ENCODE assay signal across 8 cellular contexts in the genomic region with DNA sequence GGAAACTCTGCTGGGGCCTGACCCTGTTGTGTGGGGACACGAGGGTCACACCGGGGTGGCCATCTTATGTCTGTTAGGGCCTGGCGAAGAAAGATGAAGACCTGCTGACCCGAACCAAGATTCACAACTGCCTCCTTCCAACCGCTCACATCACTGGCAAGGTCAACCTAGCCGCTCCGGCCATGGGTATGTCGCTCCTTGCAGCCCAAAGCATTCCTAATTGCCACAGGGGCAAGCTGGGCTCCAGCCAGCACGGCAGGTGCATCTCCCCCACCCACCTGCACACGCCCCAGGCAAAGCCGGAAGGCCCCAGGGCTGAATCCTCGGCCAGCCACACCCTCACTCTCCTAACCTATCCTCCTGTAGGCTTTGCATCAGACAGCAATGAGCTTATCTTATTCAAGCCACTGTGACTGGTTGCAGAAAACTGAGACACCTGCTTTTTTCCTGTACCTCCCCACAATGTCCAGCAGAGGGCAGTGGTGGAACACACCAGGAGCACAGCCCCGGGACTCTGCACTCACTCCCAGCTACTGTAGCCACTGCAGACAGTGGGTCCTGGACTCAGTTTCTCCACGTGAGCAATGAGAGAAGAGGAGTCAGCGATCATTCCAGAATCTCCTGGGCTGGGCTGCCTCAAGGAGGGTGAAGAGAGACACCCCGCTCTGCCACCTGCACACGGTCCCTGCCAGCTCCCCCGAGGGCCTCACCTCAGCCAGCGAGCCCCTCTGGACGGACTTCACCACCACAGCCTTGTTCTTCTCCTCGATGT.
A peak's percentile ranks its signal among the peaks of the same experiment; 100 is the strongest.
DNase-seq lines count a peak whose midpoint lies in the region; ATAC-seq and TF ChIP-seq lines count a peak whose summit lies in the region.

No MANE protein-coding gene starts in this region.

- H3K4me2 ChIP-seq in Karpas-422 (ENCODE audit: low read depth, low read length, poor library complexity, severe bottlenecking) = no peak overlapping the region

- no peak overlapping the region for H3K27ac ChIP-seq in Karpas-422 (ENCODE audit: low read length)
- H3K27ac ChIP-seq in RWPE2 (ENCODE audit: poor library complexity, severe bottlenecking) = no peak overlapping the region
- H3K27ac ChIP-seq in testis = no peak overlapping the region

- peak; percentile 100 for TF ChIP-seq CTCF in RWPE2 (IDR thresholded peaks at IDR 0.05; ENCODE audit: poor library complexity, severe bottlenecking)
- TF ChIP-seq CTCF in fibroblast of pulmonary artery (IDR thresholded peaks at IDR 0.05; ENCODE audit: low read length, missing control alignments) = peak; percentile 96
- TF ChIP-seq CTCF in testis (IDR thresholded peaks at IDR 0.05) = peak; percentile 92 to 95 (median 92)

- no peaks in the 10 kb centered on the region for H3K36me3 ChIP-seq in Karpas-422 (ENCODE audit: insufficient read depth, low read length)
- H3K36me3 ChIP-seq in RWPE2 (ENCODE audit: low read depth) = no peaks in the 10 kb centered on the region
- H3K36me3 ChIP-seq in testis (ENCODE audit: low read depth, missing control alignments) = no peaks in the 10 kb centered on the region

- H3K27me3 ChIP-seq in Karpas-422 (ENCODE audit: low read length) (no peaks in the 10 kb centered on the region), RWPE2 (ENCODE audit: insufficient read depth, poor library complexity, severe bottlenecking) (no peaks in the 10 kb centered on the region), testis (no peaks in the 10 kb centered on the region)

- H3K4me3 ChIP-seq in Karpas-422 (ENCODE audit: low read length) (no peak overlapping the region), RWPE2 (ENCODE audit: severe bottlenecking) (no peak overlapping the region), fibroblast of pulmonary artery (replicated peaks; ENCODE audit: low read depth, low read length) (no peak overlapping the region), testis (no peak overlapping the region)

- no peaks in the 10 kb centered on the region for H3K9me2 ChIP-seq in Karpas-422 (replicated peaks; ENCODE audit: insufficient read depth, low read length)

- peaks cover 6% of the 10 kb centered on the region for H3K4me1 Mint-ChIP-seq in activated T-helper 17 cell treated with anti-CD3 and anti-CD28 coated beads, Interleukin-2, amount 50 U/mL, for 72 hours

- DNase-seq in DMS 273 (lab: John Stamatoyannopoulos, UW; ENCODE audit: unreplicated experiment) (peak; percentile 87), Karpas-422 (peak; percentile 92), RWPE2 (ENCODE audit: low spot score) (no peak), fibroblast of pulmonary artery (ENCODE audit: low read depth) (peak; percentile 85), non-pigmented ciliary epithelial cell (ENCODE audit: low read depth) (peak; percentile 45), testis (peak; percentile 85)

- 74 to 75% methylated on average over 14 to 21 of the region's 21 CpGs for WGBS in testis, 2 donors

- peak; percentile 69 for ATAC-seq in RWPE2 (ENCODE audit: low read depth)
- peak; percentile 81 for ATAC-seq in activated T-helper 17 cell treated with anti-CD3 and anti-CD28 coated beads, Interleukin-2, amount 50 U/mL, for 72 hours (replicated peaks)
- ATAC-seq in GM21737 (IDR thresholded peaks at IDR 0.05; ENCODE audit: unreplicated experiment) = no peak

- H3K9me3 ChIP-seq in Karpas-422 (ENCODE audit: low read length) (no peaks in the 10 kb centered on the region), RWPE2 (ENCODE audit: severe bottlenecking) (no peaks in the 10 kb centered on the region), testis (no peaks in the 10 kb centered on the region)

- H3K4me3 Mint-ChIP-seq in activated T-helper 17 cell treated with anti-CD3 and anti-CD28 coated beads, Interleukin-2, amount 50 U/mL, for 72 hours = no peak overlapping the region

- intact Hi-C loops in testis (cut with DNase I; ENCODE audit: low total_unique reads) = loop anchor here (2.0 kb wide), 1 partner anchor 247 kb away; no protein-coding TSS in a partner anchor

- TF ChIP-seq POLR2A in testis (IDR thresholded peaks at IDR 0.05) = no peak

- no peaks in the 10 kb centered on the region for H3K79me2 ChIP-seq in Karpas-422 (ENCODE audit: low read length)

- no peaks in the 10 kb centered on the region for H3K9me3 Mint-ChIP-seq in activated T-helper 17 cell treated with anti-CD3 and anti-CD28 coated beads, Interleukin-2, amount 50 U/mL, for 72 hours

- H3K27me3 Mint-ChIP-seq in activated T-helper 17 cell treated with anti-CD3 and anti-CD28 coated beads, Interleukin-2, amount 50 U/mL, for 72 hours = no peaks in the 10 kb centered on the region

- H3K9ac ChIP-seq in Karpas-422 (ENCODE audit: low read length) = no peak overlapping the region

- no peak overlapping the region for H2AFZ ChIP-seq in Karpas-422 (ENCODE audit: low read length)

- H4K20me1 ChIP-seq in Karpas-422 (ENCODE audit: insufficient read depth, low read depth, low read length) = no peaks in the 10 kb centered on the region; the same call in 1 of the 2 replicates

- peak overlapping the region; percentile 82 for H3K27ac Mint-ChIP-seq in activated T-helper 17 cell treated with anti-CD3 and anti-CD28 coated beads, Interleukin-2, amount 50 U/mL, for 72 hours

- peaks cover 100% of the 10 kb centered on the region for H3K36me3 Mint-ChIP-seq in activated T-helper 17 cell treated with anti-CD3 and anti-CD28 coated beads, Interleukin-2, amount 50 U/mL, for 72 hours (ENCODE audit: low read depth)

- H3K4me1 ChIP-seq in Karpas-422 (ENCODE audit: low read length) = no peaks in the 10 kb centered on the region
- H3K4me1 ChIP-seq in RWPE2 (ENCODE audit: insufficient read depth, poor library complexity, severe bottlenecking) = no peaks in the 10 kb centered on the region
- H3K4me1 ChIP-seq in testis = no peaks in the 10 kb centered on the region
